Comparison of ENCODE assay signal across 9 cellular contexts in the genomic region with DNA sequence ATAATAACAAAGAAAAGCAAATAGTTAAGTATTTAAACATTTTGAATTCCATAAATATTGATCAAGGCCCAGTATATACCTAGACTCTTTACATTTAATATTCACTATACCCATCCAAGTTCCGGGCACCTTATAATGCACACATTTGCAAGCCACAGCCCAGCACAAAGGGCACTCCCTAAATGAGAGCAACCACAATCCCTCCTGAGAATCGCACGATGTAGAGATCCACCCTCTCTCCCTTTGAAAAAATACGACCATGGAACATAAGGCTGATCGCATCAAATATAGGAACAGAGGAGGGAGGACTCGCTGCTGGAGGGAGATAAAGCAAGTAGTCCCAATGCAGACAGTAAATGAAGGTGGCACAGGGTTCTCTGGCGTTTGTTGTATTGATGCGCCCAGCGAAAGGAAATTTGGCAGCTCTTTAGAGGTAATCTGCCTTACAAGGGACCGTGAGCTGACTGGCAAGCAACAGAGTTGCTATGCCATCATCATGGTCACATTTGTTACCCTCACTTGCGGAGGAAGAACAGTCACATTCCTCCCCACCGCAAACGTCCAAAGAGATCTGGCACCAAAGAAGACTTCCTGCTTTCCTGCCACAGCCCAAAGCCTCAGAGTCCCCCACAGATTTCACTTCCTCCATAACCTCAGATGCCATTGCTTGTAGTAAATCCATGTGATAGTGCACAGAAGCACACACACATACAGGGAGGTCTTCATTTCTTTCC. TPM values are rescaled to one million over a fixed set of nuclear protein-coding genes. Genes with fewer than 3 reads are reported as not detected.
DNase-seq lines count a peak whose midpoint lies in the region; ATAC-seq, FAIRE-seq and TF ChIP-seq lines count a peak whose summit lies in the region.
"Had no signal": no experiment of that assay in that cellular context is flagged by ENCODE, and none has a peak within 500 bp of the region (broad histone marks: within the 10 kb centered on the region; RNA-seq: fewer than 3 reads in every experiment).

No MANE protein-coding gene starts in this region.

- DNase-seq in GF-D8 (lab: John Stamatoyannopoulos, UW) (peak; percentile 97), GM20000 (ENCODE audit: low spot score) (peak; percentile 14), urothelium cell line (ENCODE audit: low spot score) (peak; percentile 20), glomerular visceral epithelial cell (ENCODE audit: extremely low spot score) (no peak), HUDEP-2 (lab: John Stamatoyannopoulos, UW; ENCODE audit: unreplicated experiment in 76 of 76) (no peak), DMS153 (lab: John Stamatoyannopoulos, UW) (no peak)
- no peak for DNase-seq in activated T-helper 1 cell treated with anti-CD3 and anti-CD28 coated beads, Interleukin-12 subunit alpha, Interleukin-12 subunit beta, Interleukin-2, Interleukin-4 antibody, amounts not matched to agents 30 ng/mL and 10 ng/mL and 1 ng/mL, durations not matched to agents 14 hours and 24 hours and 36 hours (ENCODE audit: low spot score)

- peak; percentile 59 for ATAC-seq in HG03521 (IDR thresholded peaks at IDR 0.05; ENCODE audit: unreplicated experiment)

- peak overlapping the region; percentile 8 for H3K27ac Mint-ChIP-seq in activated T-helper 1 cell treated with anti-CD3 and anti-CD28 coated beads, Interleukin-12 subunit alpha, Interleukin-12 subunit beta, Interleukin-2, Interleukin-4 antibody, amounts not matched to agents 30 ng/mL and 10 ng/mL and 1 ng/mL, durations not matched to agents 14 hours and 24 hours and 36 hours

- no peaks in the 10 kb centered on the region for H3K9me3 Mint-ChIP-seq in activated T-helper 1 cell treated with anti-CD3 and anti-CD28 coated beads, Interleukin-12 subunit alpha, Interleukin-12 subunit beta, Interleukin-2, Interleukin-4 antibody, amounts not matched to agents 30 ng/mL and 10 ng/mL and 1 ng/mL, durations not matched to agents 14 hours and 24 hours and 36 hours

- H3K27me3 Mint-ChIP-seq in activated T-helper 1 cell treated with anti-CD3 and anti-CD28 coated beads, Interleukin-12 subunit alpha, Interleukin-12 subunit beta, Interleukin-2, Interleukin-4 antibody, amounts not matched to agents 30 ng/mL and 10 ng/mL and 1 ng/mL, durations not matched to agents 14 hours and 24 hours and 36 hours (ENCODE audit: insufficient read depth): peaks cover 5% of the 10 kb centered on the region

- no peak for FAIRE-seq in urothelium cell line (lab: Jason Lieb, UNC)
- FAIRE-seq: bronchial epithelial cell had no signal

- H3K4me3 Mint-ChIP-seq in activated T-helper 1 cell treated with anti-CD3 and anti-CD28 coated beads, Interleukin-12 subunit alpha, Interleukin-12 subunit beta, Interleukin-2, Interleukin-4 antibody, amounts not matched to agents 30 ng/mL and 10 ng/mL and 1 ng/mL, durations not matched to agents 14 hours and 24 hours and 36 hours: no peak overlapping the region

- no peak for TF ChIP-seq CTCF in GM20000 (IDR thresholded peaks at IDR 0.05; ENCODE audit: extremely low read depth, missing control alignments)

- no peaks in the 10 kb centered on the region for H3K36me3 Mint-ChIP-seq in activated T-helper 1 cell treated with anti-CD3 and anti-CD28 coated beads, Interleukin-12 subunit alpha, Interleukin-12 subunit beta, Interleukin-2, Interleukin-4 antibody, amounts not matched to agents 30 ng/mL and 10 ng/mL and 1 ng/mL, durations not matched to agents 14 hours and 24 hours and 36 hours (ENCODE audit: low read depth)

- intact Hi-C loops in activated T-helper 1 cell treated with anti-CD3 and anti-CD28 coated beads, Interleukin-12 subunit alpha, Interleukin-12 subunit beta, Interleukin-2, Interleukin-4 antibody, amounts not matched to agents 30 ng/mL and 10 ng/mL and 1 ng/mL, durations not matched to agents 14 hours and 24 hours and 36 hours (cut with micrococcal nuclease): no loop called here

- H3K4me1 Mint-ChIP-seq in activated T-helper 1 cell treated with anti-CD3 and anti-CD28 coated beads, Interleukin-12 subunit alpha, Interleukin-12 subunit beta, Interleukin-2, Interleukin-4 antibody, amounts not matched to agents 30 ng/mL and 10 ng/mL and 1 ng/mL, durations not matched to agents 14 hours and 24 hours and 36 hours (ENCODE audit: low read depth): peaks cover 10% of the 10 kb centered on the region

RNA-seq across cellular contexts. Expression of a gene that starts 16.1 kb away (rescaled TPM):
- not detected in 2 replicates for total RNA-seq in activated T-helper 1 cell treated with anti-CD3 and anti-CD28 coated beads, Interleukin-12 subunit alpha, Interleukin-12 subunit beta, Interleukin-2, Interleukin-4 antibody, amounts not matched to agents 30 ng/mL and 10 ng/mL and 1 ng/mL, durations not matched to agents 14 hours and 24 hours and 36 hours
- total RNA-seq: bronchial epithelial cell had no signal

RNA-seq across cellular contexts. Expression of a gene that starts 22.5 kb away (rescaled TPM):
- not detected in 2 replicates for total RNA-seq in activated T-helper 1 cell treated with anti-CD3 and anti-CD28 coated beads, Interleukin-12 subunit alpha, Interleukin-12 subunit beta, Interleukin-2, Interleukin-4 antibody, amounts not matched to agents 30 ng/mL and 10 ng/mL and 1 ng/mL, durations not matched to agents 14 hours and 24 hours and 36 hours
- total RNA-seq: bronchial epithelial cell had no signal

RNA-seq across cellular contexts. Expression of a gene that starts 57.5 kb away (rescaled TPM):
- total RNA-seq in activated T-helper 1 cell treated with anti-CD3 and anti-CD28 coated beads, Interleukin-12 subunit alpha, Interleukin-12 subunit beta, Interleukin-2, Interleukin-4 antibody, amounts not matched to agents 30 ng/mL and 10 ng/mL and 1 ng/mL, durations not matched to agents 14 hours and 24 hours and 36 hours: 134 and 135 TPM in 2 replicates

Comparison
In these comparisons a context has a peak if more than half of its experiments do, and no peak if none do; other contexts are left out.
1. DNase-seq: peak in GF-D8 (single experiment), GM20000 (single experiment) and urothelium cell line (single experiment); none in activated T-helper 1 cell treated with anti-CD3 and anti-CD28 coated beads, Interleukin-12 subunit alpha, Interleukin-12 subunit beta, Interleukin-2, Interleukin-4 antibody, amounts not matched to agents 30 ng/mL and 10 ng/mL and 1 ng/mL, durations not matched to agents 14 hours and 24 hours and 36 hours (single experiment), glomerular visceral epithelial cell (single experiment), HUDEP-2 (0 of 76) and DMS153 (single experiment).